ENCODE assay signal across 26 cellular contexts in genomic region chr1:232558974-232559373, GRCh38.
DNase-seq lines count a peak whose midpoint lies in the region; ATAC-seq, FAIRE-seq and TF ChIP-seq lines count a peak whose summit lies in the region.
"Had no signal": no experiment of that assay in that cellular context is flagged by ENCODE, and none has a peak within 500 bp of the region (broad histone marks: within the 10 kb centered on the region; RNA-seq: fewer than 3 reads in every experiment).

No MANE protein-coding gene starts in this region.

- FAIRE-seq in GM18507 (lab: Jason Lieb, UNC) = peak; percentile 47
- FAIRE-seq: islet of Langerhans had no signal

- H3K27ac Mint-ChIP-seq in nephron progenitor cell = peak overlapping the region; percentile 24
- H3K27ac Mint-ChIP-seq in stimulated activated memory B cell treated with anti-CD40 and anti-IgM and Interleukin-4, amounts not matched to agents 10 μg/mL and 1 μg/mL and 100 μg/mL, for 72 hours = no peak overlapping the region
- H3K27ac Mint-ChIP-seq: activated naive CD4-positive, alpha-beta T cell treated with anti-CD3 and anti-CD28 coated beads for 36 hours; CD4-positive, CD25-positive, alpha-beta regulatory T cell; T-cell had no signal

- peak overlapping the region; percentile 56 for H3K4me2 ChIP-seq in Loucy (ENCODE audit: low read depth, low read length, poor library complexity, severe bottlenecking)
- H3K4me2 ChIP-seq: hepatocyte had no signal

- WGBS in ectodermal cell, 2 experiments = 37 to 45% methylated on average over 1 to 2 of the region's 2 CpGs

- no peaks in the 10 kb centered on the region for H3K36me3 Mint-ChIP-seq in nephron progenitor cell (ENCODE audit: low read depth)
- no peaks in the 10 kb centered on the region for H3K36me3 Mint-ChIP-seq in stimulated activated memory B cell treated with anti-CD40 and anti-IgM and Interleukin-4, amounts not matched to agents 10 μg/mL and 1 μg/mL and 100 μg/mL, for 72 hours
- H3K36me3 Mint-ChIP-seq: CD4-positive, CD25-positive, alpha-beta regulatory T cell; T-cell had no signal

- H3K27me3 Mint-ChIP-seq in nephron progenitor cell (ENCODE audit: low read depth, poor library complexity) = peaks cover 1% of the 10 kb centered on the region
- H3K27me3 Mint-ChIP-seq in stimulated activated memory B cell treated with anti-CD40 and anti-IgM and Interleukin-4, amounts not matched to agents 10 μg/mL and 1 μg/mL and 100 μg/mL, for 72 hours = no peaks in the 10 kb centered on the region
- H3K27me3 Mint-ChIP-seq: T-cell had no signal

- TF ChIP-seq CTCF in Loucy (conservative IDR thresholded peaks at IDR 0.05; ENCODE audit: low read length) = no peak
- no peak for TF ChIP-seq CTCF in nephron progenitor cell (IDR thresholded peaks at IDR 0.05)
- TF ChIP-seq CTCF in ascending aorta (IDR thresholded peaks at IDR 0.05) = no peak

- H3K79me2 ChIP-seq in Loucy (ENCODE audit: insufficient read depth, low read length) = peaks cover 37% of the 10 kb centered on the region

- peak overlapping the region; percentile 32 for H3K27ac ChIP-seq in ectodermal cell (ENCODE audit: insufficient read depth, low read depth, low read length, poor library complexity, severe bottlenecking)
- no peak overlapping the region for H3K27ac ChIP-seq in ascending aorta
- H3K27ac ChIP-seq: dorsolateral prefrontal cortex, hepatocyte, psoas muscle, vagina had no signal

- intact Hi-C loops in ascending aorta (cut with DNase I) = no loop called here

- no peak for ATAC-seq in esophagus mucosa
- no peak for ATAC-seq in stimulated activated memory B cell treated with anti-CD40 and anti-IgM and Interleukin-4, amounts not matched to agents 10 μg/mL and 1 μg/mL and 100 μg/mL, for 72 hours
- ATAC-seq: PC-3, psoas muscle had no signal

- no peaks in the 10 kb centered on the region for H4K20me1 ChIP-seq in Loucy (ENCODE audit: insufficient read depth, low read length, poor library complexity, severe bottlenecking)

- H3K4me1 ChIP-seq in Loucy (ENCODE audit: insufficient read depth, low read length, poor library complexity, severe bottlenecking) (peaks cover 40% of the 10 kb centered on the region), ectodermal cell (ENCODE audit: control insufficient read depth, insufficient read depth, low read length) (peaks cover 49% of the 10 kb centered on the region), ascending aorta (peaks cover 0 to 3% of the 10 kb centered on the region in 2 donors)

- H3K9ac ChIP-seq in Loucy (ENCODE audit: low read depth, low read length, poor library complexity, severe bottlenecking) = peak overlapping the region; percentile 7

- H2AFZ ChIP-seq in Loucy (ENCODE audit: low read length) = no peak overlapping the region
- H2AFZ ChIP-seq: hepatocyte had no signal

- H3K4me1 Mint-ChIP-seq in nephron progenitor cell = peaks cover 51% of the 10 kb centered on the region
- H3K4me1 Mint-ChIP-seq in stimulated activated memory B cell treated with anti-CD40 and anti-IgM and Interleukin-4, amounts not matched to agents 10 μg/mL and 1 μg/mL and 100 μg/mL, for 72 hours = no peaks in the 10 kb centered on the region
- H3K4me1 Mint-ChIP-seq: CD4-positive, CD25-positive, alpha-beta regulatory T cell had no signal

- H3K9me2 ChIP-seq in Loucy (replicated peaks; ENCODE audit: low read depth, low read length) = no peaks in the 10 kb centered on the region

- H3K4me3 Mint-ChIP-seq in nephron progenitor cell = no peak overlapping the region
- no peak overlapping the region for H3K4me3 Mint-ChIP-seq in stimulated activated memory B cell treated with anti-CD40 and anti-IgM and Interleukin-4, amounts not matched to agents 10 μg/mL and 1 μg/mL and 100 μg/mL, for 72 hours
- H3K4me3 Mint-ChIP-seq: activated naive CD4-positive, alpha-beta T cell treated with anti-CD3 and anti-CD28 coated beads for 36 hours; CD4-positive, CD25-positive, alpha-beta regulatory T cell; T-cell had no signal

- DNase-seq in GM18507 (ENCODE audit: extremely low spot score, insufficient read length, low read depth) (no peak), nephron progenitor cell (no peak), ascending aorta (ENCODE audit: low spot score in 2 of 2) (no peak)
- DNase-seq: activated CD4-positive, alpha-beta T cell treated with anti-CD3 and anti-CD28 coated beads for 4 hours; activated naive CD4-positive, alpha-beta T cell treated with anti-CD3 and anti-CD28 coated beads for 36 hours; activated T-cell treated with anti-CD3 and anti-CD28 coated beads, Interleukin-2, amount 50 U/mL, for 48 hours; amniotic stem cell; CD4-positive, CD25-positive, alpha-beta regulatory T cell; DMS153; dorsolateral prefrontal cortex; erythroblast; foreskin melanocyte; MM.1S; NCI-H1694; PC-3; psoas muscle; Right ventricle myocardium superior; stimulated activated CD4-positive, alpha-beta T cell treated with anti-CD3 and anti-CD28 coated beads, Interleukin-1b, Interleukin-23, amount 100 ng/mL, for 48 hours; T-cell had no signal

- H3K36me3 ChIP-seq in Loucy (ENCODE audit: insufficient read depth, low read length) = no peaks in the 10 kb centered on the region; the same call in 1 of the 2 replicates
- H3K36me3 ChIP-seq in ectodermal cell (ENCODE audit: control insufficient read depth, insufficient read depth, low read length) = no peaks in the 10 kb centered on the region
- no peaks in the 10 kb centered on the region for H3K36me3 ChIP-seq in ascending aorta
- H3K36me3 ChIP-seq: vagina had no signal

- H3K9me3 Mint-ChIP-seq in nephron progenitor cell = no peaks in the 10 kb centered on the region
- no peaks in the 10 kb centered on the region for H3K9me3 Mint-ChIP-seq in stimulated activated memory B cell treated with anti-CD40 and anti-IgM and Interleukin-4, amounts not matched to agents 10 μg/mL and 1 μg/mL and 100 μg/mL, for 72 hours
- H3K9me3 Mint-ChIP-seq: activated naive CD4-positive, alpha-beta T cell treated with anti-CD3 and anti-CD28 coated beads for 36 hours; T-cell had no signal

- no peaks in the 10 kb centered on the region for H3F3A ChIP-seq in Loucy (ENCODE audit: low read depth)

- H3K9me3 ChIP-seq in Loucy (ENCODE audit: insufficient read depth, low read depth, low read length) (no peaks in the 10 kb centered on the region), ectodermal cell (ENCODE audit: control insufficient read depth, low read length) (no peaks in the 10 kb centered on the region), ascending aorta (no peaks in the 10 kb centered on the region)
- H3K9me3 ChIP-seq: psoas muscle, vagina had no signal

- H3K27me3 ChIP-seq in Loucy (ENCODE audit: insufficient read depth, low read length, poor library complexity, severe bottlenecking) = no peaks in the 10 kb centered on the region
- no peaks in the 10 kb centered on the region for H3K27me3 ChIP-seq in ectodermal cell (ENCODE audit: control insufficient read depth, insufficient read depth, low read length, poor library complexity, severe bottlenecking)
- no peaks in the 10 kb centered on the region for H3K27me3 ChIP-seq in ascending aorta
- H3K27me3 ChIP-seq: dorsolateral prefrontal cortex, hepatocyte, vagina had no signal

- peak overlapping the region; percentile 3 for H3K4me3 ChIP-seq in Loucy (ENCODE audit: low read length, poor library complexity, severe bottlenecking)
- H3K4me3 ChIP-seq in ectodermal cell (ENCODE audit: insufficient read depth, low read depth, low read length) = no peak overlapping the region
- H3K4me3 ChIP-seq in ascending aorta = no peak overlapping the region
- H3K4me3 ChIP-seq: dorsolateral prefrontal cortex, hepatocyte, psoas muscle, vagina had no signal
